In genomic region chr15:65177901-65178300, GRCh38 we compare ENCODE assay signal across 29 cellular contexts. TPM values are rescaled to one million over a fixed set of nuclear protein-coding genes. Genes with fewer than 3 reads are reported as not detected.
DNase-seq lines count a peak whose midpoint lies in the region; ATAC-seq, FAIRE-seq and TF ChIP-seq lines count a peak whose summit lies in the region.
"Had no signal": no experiment of that assay in that cellular context is flagged by ENCODE, and none has a peak within 500 bp of the region (broad histone marks: within the 10 kb centered on the region; RNA-seq: fewer than 3 reads in every experiment).

No MANE protein-coding gene starts in this region.

- no peak overlapping the region for H3K9ac ChIP-seq in keratinocyte (ENCODE audit: control insufficient read depth, extremely low read depth, insufficient read depth, low read length)

- TF ChIP-seq POLR2A in breast epithelium (IDR thresholded peaks at IDR 0.05), result no peak

- TF ChIP-seq CTCF in MCF 10A (IDR thresholded peaks at IDR 0.05; ENCODE audit: unreplicated experiment), result no peak
- TF ChIP-seq CTCF in breast epithelium (IDR thresholded peaks at IDR 0.05), result no peak
- no peak for TF ChIP-seq CTCF in keratinocyte (optimal IDR thresholded peaks at IDR 0.05 in 1 of 3, IDR thresholded peaks at IDR 0.05 in 1 of 3, conservative IDR thresholded peaks at IDR 0.05 in 1 of 3; ENCODE audit: extremely low read depth in 1 of 3, insufficient read depth in 2 of 3, low read length in 3 of 3)

- FAIRE-seq in keratinocyte (lab: Jason Lieb, UNC), result peak; percentile 85
- FAIRE-seq: endothelial cell of umbilical vein had no signal

- no peak for ATAC-seq in stimulated activated memory B cell treated with anti-CD40 and anti-IgM and Interleukin-4, amounts not matched to agents 10 μg/mL and 1 μg/mL and 100 μg/mL, for 72 hours
- no peak for ATAC-seq in Right ventricle myocardium inferior
- ATAC-seq: stimulated activated naive CD8-positive, alpha-beta T cell treated with anti-CD3 and anti-CD28 coated beads, Interleukin-15, Interleukin-2, amounts not matched to agents 100 U/mL and 50 U/mL, for 24 hours had no signal

- no peak overlapping the region for H2AFZ ChIP-seq in keratinocyte (ENCODE audit: control insufficient read depth, low read length)

- H3K36me3 ChIP-seq in breast epithelium (peaks cover 3% of the 10 kb centered on the region), keratinocyte (ENCODE audit: control insufficient read depth in 2 of 2, extremely low read depth in 1 of 2, insufficient read depth in 2 of 2, low read length in 2 of 2) (peaks cover 4 to 16% of the 10 kb centered on the region in 2 experiments)

- H3K9me3 ChIP-seq in breast epithelium (no peaks in the 10 kb centered on the region), keratinocyte (ENCODE audit: control insufficient read depth, low read depth, low read length) (no peaks in the 10 kb centered on the region)
- H3K9me3 ChIP-seq: right lobe of liver, thoracic aorta, vagina had no signal

- no peaks in the 10 kb centered on the region for H3K27me3 Mint-ChIP-seq in MCF 10A (ENCODE audit: insufficient read depth, unreplicated experiment)
- H3K27me3 Mint-ChIP-seq in stimulated activated memory B cell treated with anti-CD40 and anti-IgM and Interleukin-4, amounts not matched to agents 10 μg/mL and 1 μg/mL and 100 μg/mL, for 72 hours, result no peaks in the 10 kb centered on the region
- H3K27me3 Mint-ChIP-seq: CD4-positive, alpha-beta memory T cell had no signal

- peaks cover 85% of the 10 kb centered on the region for H3K36me3 Mint-ChIP-seq in MCF 10A (ENCODE audit: insufficient read depth, unreplicated experiment)
- H3K36me3 Mint-ChIP-seq in stimulated activated memory B cell treated with anti-CD40 and anti-IgM and Interleukin-4, amounts not matched to agents 10 μg/mL and 1 μg/mL and 100 μg/mL, for 72 hours, result peaks cover 18% of the 10 kb centered on the region

- peaks cover 2% of the 10 kb centered on the region for H3K9me1 ChIP-seq in keratinocyte (ENCODE audit: control insufficient read depth, extremely low read depth, insufficient read depth, low read length)

- POLR2A ChIA-PET in MCF 10A (lab: Yijun Ruan, JAX), result interaction anchor here (0.6 to 2.8 kb wide), 5 partner anchors 9 to 424 kb away, joined by 3 to 7 read pairs (median 3); partner anchors contain the start of genes PARP16 and PDCD7

- H3K27ac Mint-ChIP-seq in MCF 10A (ENCODE audit: low read depth, unreplicated experiment), result no peak overlapping the region
- H3K27ac Mint-ChIP-seq in stimulated activated memory B cell treated with anti-CD40 and anti-IgM and Interleukin-4, amounts not matched to agents 10 μg/mL and 1 μg/mL and 100 μg/mL, for 72 hours, result no peak overlapping the region
- H3K27ac Mint-ChIP-seq: CD4-positive, alpha-beta memory T cell; T-helper 2 cell treated with Interferon-gamma antibody and Interleukin-4, amounts not matched to agents 5 μg/mL and 100 μg/mL, for 36 hours had no signal

- intact Hi-C loops in MCF 10A (cut with micrococcal nuclease), result no loop called here
- intact Hi-C loops in breast epithelium (cut with DNase I; ENCODE audit: low total_unique reads), result no loop called here
- intact Hi-C loops in Right ventricle myocardium inferior (cut with DNase I), result no loop called here

- H3K27me3 ChIP-seq in breast epithelium (no peaks in the 10 kb centered on the region), keratinocyte (ENCODE audit: control insufficient read depth, extremely low read depth, insufficient read depth, low read length) (no peaks in the 10 kb centered on the region)
- H3K27me3 ChIP-seq: right lobe of liver, vagina had no signal

- H3K27ac ChIP-seq in breast epithelium, result no peak overlapping the region
- H3K27ac ChIP-seq in keratinocyte (ENCODE audit: control insufficient read depth, insufficient read depth, low read length), result peak overlapping the region; percentile 75
- no peak overlapping the region for H3K27ac ChIP-seq in substantia nigra (ENCODE audit: low read depth, low read length, poor library complexity, severe bottlenecking)
- H3K27ac ChIP-seq: thoracic aorta, vagina, VCaP had no signal

- H3K4me1 ChIP-seq in breast epithelium (no peaks in the 10 kb centered on the region), keratinocyte (ENCODE audit: control insufficient read depth, extremely low read depth, insufficient read depth, low read length) (peaks cover 25% of the 10 kb centered on the region)

- dilution Hi-C loops in keratinocyte (cut with MboI; ENCODE audit: extremely low pct_ligation_motif_present, low sequenced_read_pairs), result no loop called here

- H3K4me3 ChIP-seq in breast epithelium (no peak overlapping the region), keratinocyte (ENCODE audit: control insufficient read depth in 2 of 3, extremely low read depth in 1 of 3, insufficient read depth in 2 of 3, low read depth in 1 of 3, low read length in 3 of 3) (no peak overlapping the region)
- H3K4me3 ChIP-seq: right lobe of liver, thoracic aorta, vagina had no signal

- no peak overlapping the region for H3K4me3 Mint-ChIP-seq in MCF 10A (ENCODE audit: unreplicated experiment)
- H3K4me3 Mint-ChIP-seq in stimulated activated memory B cell treated with anti-CD40 and anti-IgM and Interleukin-4, amounts not matched to agents 10 μg/mL and 1 μg/mL and 100 μg/mL, for 72 hours, result no peak overlapping the region
- H3K4me3 Mint-ChIP-seq: CD4-positive, alpha-beta memory T cell; T-helper 2 cell treated with Interferon-gamma antibody and Interleukin-4, amounts not matched to agents 5 μg/mL and 100 μg/mL, for 36 hours had no signal

- no TSS peak for BruUV-seq in MCF 10A (replicated peaks; lab: Mats Ljungman, UMichigan)

- peaks cover 5% of the 10 kb centered on the region for H3K4me1 Mint-ChIP-seq in MCF 10A (ENCODE audit: insufficient read depth, unreplicated experiment)
- H3K4me1 Mint-ChIP-seq in stimulated activated memory B cell treated with anti-CD40 and anti-IgM and Interleukin-4, amounts not matched to agents 10 μg/mL and 1 μg/mL and 100 μg/mL, for 72 hours, result peaks cover 27% of the 10 kb centered on the region

- CTCF ChIA-PET in MCF 10A (lab: Yijun Ruan, JAX), result interaction anchor here (1.2 kb wide), 1 partner anchor 93 kb away, joined by 5 read pairs; no protein-coding TSS in a partner anchor

- no peaks in the 10 kb centered on the region for H4K20me1 ChIP-seq in keratinocyte (ENCODE audit: control insufficient read depth, extremely low read depth, insufficient read depth, low read length)

- peaks cover 48% of the 10 kb centered on the region for H3K79me2 ChIP-seq in keratinocyte (ENCODE audit: control insufficient read depth, insufficient read depth, low read length)

- peak; percentile 31 for DNase-seq in MCF 10A (ENCODE audit: unreplicated experiment)
- no peak for DNase-seq in breast epithelium (ENCODE audit: low spot score in 2 of 2)
- DNase-seq in amniotic epithelial cell (ENCODE audit: low read depth), result peak; percentile 21
- DNase-seq in keratinocyte (ENCODE audit: low read depth, low spot score), result peak; percentile 45
- no peak for DNase-seq in substantia nigra (lab: John Stamatoyannopoulos, UW)
- DNase-seq in SIG-M5 (lab: John Stamatoyannopoulos, UW), result no peak
- no peak for DNase-seq in Right ventricle myocardium inferior (ENCODE audit: missing footprints)
- DNase-seq: activated CD4-positive, alpha-beta T cell treated with anti-CD3 and anti-CD28 coated beads for 4 hours; activated T-cell treated with anti-CD3 and anti-CD28 coated beads for 4 hours; CD4-positive, alpha-beta memory T cell; cerebellar nuclear complex; DMS 273 treated with DMSO at 0.1 percent for 48 hours; H7; MM.1S; NCI-H1417; NCI-H2029 treated with DMSO at 0.1 percent for 48 hours; NCI-H446; NCI-H774; right lobe of liver; Right ventricle myocardium superior; stimulated activated naive CD8-positive, alpha-beta T cell treated with anti-CD3 and anti-CD28 coated beads, Interleukin-15, Interleukin-2, amounts not matched to agents 100 U/mL and 50 U/mL, for 24 hours had no signal

- H3K9me3 Mint-ChIP-seq in MCF 10A (ENCODE audit: unreplicated experiment), result no peaks in the 10 kb centered on the region
- no peaks in the 10 kb centered on the region for H3K9me3 Mint-ChIP-seq in stimulated activated memory B cell treated with anti-CD40 and anti-IgM and Interleukin-4, amounts not matched to agents 10 μg/mL and 1 μg/mL and 100 μg/mL, for 72 hours
- H3K9me3 Mint-ChIP-seq: CD4-positive, alpha-beta memory T cell; T-helper 2 cell treated with Interferon-gamma antibody and Interleukin-4, amounts not matched to agents 5 μg/mL and 100 μg/mL, for 36 hours had no signal

- no peak overlapping the region for H3K4me2 ChIP-seq in keratinocyte (ENCODE audit: control insufficient read depth, extremely low read depth, insufficient read depth, low read depth, low read length)

RNA-seq across cellular contexts. Expression of gene CLPX, which starts 7.2 kb away (rescaled TPM):
- total RNA-seq in MCF 10A (2022) (47.9 and 48.9 TPM in 2 replicates), breast epithelium (10 to 100 TPM; 47.5 to 71.9 (median 51.8) TPM), Right ventricle myocardium inferior (54.6 TPM)
- 29.0 to 51.5 TPM (median 43.6 TPM) in 3 replicates for polyA plus RNA-seq in keratinocyte
- 146 TPM for polyA plus RNA-seq in keratinocyte (2011; ENCODE audit: low read depth)
- 27.6 and 47.7 TPM in 2 replicates for polyA plus RNA-seq in keratinocyte (2011; cell fraction: cytosol; rRNA removed)
- polyA plus RNA-seq in keratinocyte (2011; cell fraction: nucleus; rRNA removed), result 41.9 and 67.0 TPM in 2 replicates
- 26.4 and 43.1 TPM in 2 replicates for polyA plus RNA-seq in keratinocyte (2012; ENCODE audit: low replicate concordance)
- 2.9 to 75.4 TPM (median 20.6 TPM) in 3 replicates for polyA minus RNA-seq in keratinocyte
- 22.8 TPM for polyA minus RNA-seq in keratinocyte (2011; cell fraction: cytosol; rRNA and poly(A)+ RNA removed)
- 27.9 and 46.7 TPM in 2 replicates for polyA minus RNA-seq in keratinocyte (2011; cell fraction: nucleus; rRNA and poly(A)+ RNA removed)

RNA-seq across cellular contexts. Expression of gene CILP, which starts 33.4 kb away (rescaled TPM):
- not detected in 2 replicates for total RNA-seq in MCF 10A (2022)
- 100 to 1,000 TPM in 1 of 3 donors, 10 to 100 TPM in 1, 1 to 10 TPM in 1; 5.2 to 203 (median 24.6) TPM for total RNA-seq in breast epithelium
- 0.03 TPM in 1 of 3 replicates, not detected in the others for polyA plus RNA-seq in keratinocyte
- not detected for polyA plus RNA-seq in keratinocyte (2011; ENCODE audit: low read depth)
- polyA plus RNA-seq in keratinocyte (2011; cell fraction: cytosol; rRNA removed), result not detected in 2 replicates
- 0.03 TPM in 1 of 2 replicates, not detected in the other for polyA plus RNA-seq in keratinocyte (2011; cell fraction: nucleus; rRNA removed)
- polyA plus RNA-seq in keratinocyte (2012; ENCODE audit: low replicate concordance), result not detected in 2 replicates
- not detected in 3 replicates for polyA minus RNA-seq in keratinocyte
- polyA minus RNA-seq in keratinocyte (2011; cell fraction: cytosol; rRNA and poly(A)+ RNA removed), result not detected
- not detected in 2 replicates for polyA minus RNA-seq in keratinocyte (2011; cell fraction: nucleus; rRNA and poly(A)+ RNA removed)
- total RNA-seq in Right ventricle myocardium inferior, result 15.7 TPM
- total RNA-seq: A172, endothelial cell of umbilical vein, H7, lung microvascular endothelial cell had no signal
- polyA plus RNA-seq: CD4-positive, alpha-beta memory T cell had no signal

RNA-seq across cellular contexts. Expression of gene PDCD7, which starts 44.3 kb away (rescaled TPM):
- total RNA-seq in MCF 10A (2022) (26.3 and 31.0 TPM in 2 replicates), breast epithelium (10 to 100 TPM; 21.6 to 26.7 (median 24.4) TPM), Right ventricle myocardium inferior (17.9 TPM)
- polyA plus RNA-seq in keratinocyte, result 12.2 to 17.2 TPM (median 15.8 TPM) in 3 replicates
- 18.2 TPM for polyA plus RNA-seq in keratinocyte (2011; ENCODE audit: low read depth)
- polyA plus RNA-seq in keratinocyte (2011; cell fraction: cytosol; rRNA removed), result 10.5 and 13.1 TPM in 2 replicates
- 19.9 and 20.2 TPM in 2 replicates for polyA plus RNA-seq in keratinocyte (2011; cell fraction: nucleus; rRNA removed)
- polyA plus RNA-seq in keratinocyte (2012; ENCODE audit: low replicate concordance), result 11.2 and 11.6 TPM in 2 replicates
- polyA minus RNA-seq in keratinocyte, result 8.0 to 48.0 TPM (median 9.3 TPM) in 3 replicates
- 12.5 TPM for polyA minus RNA-seq in keratinocyte (2011; cell fraction: cytosol; rRNA and poly(A)+ RNA removed)
- polyA minus RNA-seq in keratinocyte (2011; cell fraction: nucleus; rRNA and poly(A)+ RNA removed), result 7.5 and 11.0 TPM in 2 replicates

Comparison
In these comparisons a context has a peak if more than half of its experiments do, and no peak if none do; other contexts are left out.
1. DNase-seq: peak in MCF 10A (single experiment), amniotic epithelial cell (single experiment) and keratinocyte (single experiment); none in breast epithelium (0 of 2), substantia nigra (0 of 49), SIG-M5 (single experiment) and Right ventricle myocardium inferior (single experiment).